Comparison of ENCODE assay signal across 28 cellular contexts in the genomic region with DNA sequence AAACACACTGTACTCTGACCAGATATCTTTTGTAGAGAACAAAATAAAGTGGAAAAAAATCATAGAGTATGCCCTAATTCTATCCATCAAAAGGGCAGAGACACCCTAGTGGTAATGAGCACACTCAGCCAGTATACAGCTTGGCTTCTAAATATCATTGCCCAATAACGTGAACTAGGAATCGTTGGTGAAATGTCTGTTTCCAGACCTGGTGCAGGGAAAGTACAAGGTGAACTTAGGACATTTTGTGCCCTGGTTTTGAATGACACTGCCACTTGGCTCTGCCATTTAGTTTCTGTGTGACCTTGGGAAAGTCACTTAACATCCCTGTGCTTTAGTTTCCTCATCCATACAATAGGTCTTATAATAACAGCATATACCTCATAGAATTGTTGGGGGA.
"Had no signal": no experiment of that assay in that cellular context is flagged by ENCODE, and none has a peak within 500 bp of the region (broad histone marks: within the 10 kb centered on the region; RNA-seq: fewer than 3 reads in every experiment).

No MANE protein-coding gene starts in this region.

- H3K9me3 ChIP-seq: adrenal gland, Peyer's patch, SJCRH30, SK-N-SH had no signal

- H3K27ac Mint-ChIP-seq: activated CD4-positive, alpha-beta memory T cell treated with anti-CD3 and anti-CD28 coated beads for 36 hours; activated CD4-positive, alpha-beta T cell treated with anti-CD3 and anti-CD28 coated beads, Interleukin-2, amount 10 ng/mL, durations not matched to agents 7 days and 5 days; activated naive CD8-positive, alpha-beta T cell treated with anti-CD3 and anti-CD28 coated beads, Interleukin-2, amount 10 ng/mL, durations not matched to agents 7 days and 5 days; activated T-cell treated with anti-CD3 and anti-CD28 coated beads, Interleukin-2, amount 50 U/mL, for 72 hours; activated T-helper 2 cell treated with anti-CD3 and anti-CD28 coated beads, Interferon-gamma antibody, Interleukin-2, Interleukin-4, amounts not matched to agents 10 μg/mL and 5 μg/mL and 100 μg/mL, durations not matched to agents 14 hours and 24 hours and 36 hours had no signal

- H3K27ac ChIP-seq: adrenal gland, Peyer's patch, RWPE1, SJCRH30, VCaP had no signal

- H3K4me3 ChIP-seq: adrenal gland, Peyer's patch, SJCRH30 had no signal

- H3K4me1 ChIP-seq: SJCRH30 had no signal

- H3K9me2 ChIP-seq: SK-N-SH had no signal

- H3K27me3 Mint-ChIP-seq: activated CD4-positive, alpha-beta memory T cell treated with anti-CD3 and anti-CD28 coated beads for 36 hours; activated CD4-positive, alpha-beta T cell treated with anti-CD3 and anti-CD28 coated beads, Interleukin-2, amount 10 ng/mL, durations not matched to agents 7 days and 5 days; activated naive CD8-positive, alpha-beta T cell treated with anti-CD3 and anti-CD28 coated beads, Interleukin-2, amount 10 ng/mL, durations not matched to agents 7 days and 5 days had no signal

- H3K27me3 ChIP-seq: adrenal gland, Peyer's patch, SJCRH30 had no signal

- H3K4me3 Mint-ChIP-seq: activated CD4-positive, alpha-beta memory T cell treated with anti-CD3 and anti-CD28 coated beads for 36 hours; activated CD4-positive, alpha-beta T cell treated with anti-CD3 and anti-CD28 coated beads, Interleukin-2, amount 10 ng/mL, durations not matched to agents 7 days and 5 days; activated naive CD8-positive, alpha-beta T cell treated with anti-CD3 and anti-CD28 coated beads, Interleukin-2, amount 10 ng/mL, durations not matched to agents 7 days and 5 days; activated T-cell treated with anti-CD3 and anti-CD28 coated beads, Interleukin-2, amount 50 U/mL, for 72 hours had no signal

- DNase-seq: activated CD4-positive, alpha-beta memory T cell treated with anti-CD3 and anti-CD28 coated beads for 36 hours; activated CD4-positive, alpha-beta T cell treated with anti-CD3 and anti-CD28 coated beads, Interleukin-2, amount 10 ng/mL, durations not matched to agents 7 days and 5 days; activated CD4-positive, CD25-positive, alpha-beta regulatory T cell; activated CD8-positive, alpha-beta memory T cell treated with anti-CD3 and anti-CD28 coated beads for 24 hours; activated naive CD4-positive, alpha-beta T cell treated with anti-CD3 and anti-CD28 coated beads, Interleukin-2, amount 50 U/mL, for 16 hours; activated naive CD8-positive, alpha-beta T cell treated with anti-CD3 and anti-CD28 coated beads, Interleukin-2, amount 10 ng/mL, durations not matched to agents 7 days and 5 days; activated T-cell treated with anti-CD3 and anti-CD28 coated beads, Interleukin-2, amount 50 U/mL, for 72 hours; adrenal gland; anterior cingulate cortex; central memory CD4-positive, alpha-beta T cell; Kasumi-1; NCI-H1048; NCI-H1417 treated with DMSO at 0.1 percent for 48 hours; NCI-H1694; NCI-H2029; NCI-H2107; NCI-H2171 treated with DMSO at 0.1 percent for 48 hours; NCI-H510A treated with DMSO at 0.1 percent for 48 hours; NCI-H69; NK-92 treated with Interleukin-12 subunit alpha and Interleukin-12 subunit beta, amount 100 ng/mL, for 24 hours; Peyer's patch; Right ventricle myocardium superior; SJCRH30; SK-N-SH; T-helper 1 cell had no signal

- ATAC-seq: activated T-cell treated with anti-CD3 and anti-CD28 coated beads, Interleukin-2, amount 50 U/mL, for 72 hours had no signal

- H3K4me2 ChIP-seq: SK-N-SH had no signal

- H3K9me3 Mint-ChIP-seq: activated CD4-positive, alpha-beta memory T cell treated with anti-CD3 and anti-CD28 coated beads for 36 hours; activated CD4-positive, alpha-beta T cell treated with anti-CD3 and anti-CD28 coated beads, Interleukin-2, amount 10 ng/mL, durations not matched to agents 7 days and 5 days; activated naive CD8-positive, alpha-beta T cell treated with anti-CD3 and anti-CD28 coated beads, Interleukin-2, amount 10 ng/mL, durations not matched to agents 7 days and 5 days; activated T-cell treated with anti-CD3 and anti-CD28 coated beads, Interleukin-2, amount 50 U/mL, for 72 hours; activated T-helper 2 cell treated with anti-CD3 and anti-CD28 coated beads, Interferon-gamma antibody, Interleukin-2, Interleukin-4, amounts not matched to agents 10 μg/mL and 5 μg/mL and 100 μg/mL, durations not matched to agents 14 hours and 24 hours and 36 hours had no signal
